ENCODE assay signal across 10 cellular contexts in genomic region chr12:124675881-124676688, GRCh38.
DNase-seq lines count a peak whose midpoint lies in the region; ATAC-seq, FAIRE-seq and TF ChIP-seq lines count a peak whose summit lies in the region.
"Had no signal": no experiment of that assay in that cellular context is flagged by ENCODE, and none has a peak within 500 bp of the region (broad histone marks: within the 10 kb centered on the region; RNA-seq: fewer than 3 reads in every experiment).

No MANE protein-coding gene starts in this region.

- POLR2A ChIA-PET in CD8-positive, alpha-beta memory T cell (lab: Charles Lee) = no interaction called here

- H3K4me1 ChIP-seq in pancreas = no peaks in the 10 kb centered on the region
- no peaks in the 10 kb centered on the region for H3K4me1 ChIP-seq in CD8-positive, alpha-beta memory T cell (ENCODE audit: insufficient read depth, low read length)

- no peak for FAIRE-seq in pancreas (lab: Jason Lieb, UNC)

- peaks cover 4% of the 10 kb centered on the region for H3K36me3 Mint-ChIP-seq in stimulated activated effector memory CD8-positive, alpha-beta T cell treated with anti-CD3 and anti-CD28 coated beads, Interleukin-12 subunit alpha, Interleukin-12 subunit beta, amount 100 ng/mL, for 72 hours
- no peaks in the 10 kb centered on the region for H3K36me3 Mint-ChIP-seq in CD8-positive, alpha-beta memory T cell

- intact Hi-C loops in pancreas (cut with DNase I) = no loop called here

- H3K27ac Mint-ChIP-seq in stimulated activated effector memory CD8-positive, alpha-beta T cell treated with anti-CD3 and anti-CD28 coated beads, Interleukin-12 subunit alpha, Interleukin-12 subunit beta, amount 100 ng/mL, for 72 hours = no peak overlapping the region
- H3K27ac Mint-ChIP-seq in CD8-positive, alpha-beta memory T cell = no peak overlapping the region
- H3K27ac Mint-ChIP-seq: activated T-cell treated with anti-CD3 and anti-CD28 coated beads, Interleukin-2, amount 50 U/mL, for 72 hours had no signal

- TF ChIP-seq CTCF in pancreas (IDR thresholded peaks at IDR 0.05) = no peak

- H3K4me3 Mint-ChIP-seq in stimulated activated effector memory CD8-positive, alpha-beta T cell treated with anti-CD3 and anti-CD28 coated beads, Interleukin-12 subunit alpha, Interleukin-12 subunit beta, amount 100 ng/mL, for 72 hours = no peak overlapping the region
- H3K4me3 Mint-ChIP-seq in CD8-positive, alpha-beta memory T cell = no peak overlapping the region
- H3K4me3 Mint-ChIP-seq: activated T-cell treated with anti-CD3 and anti-CD28 coated beads, Interleukin-2, amount 50 U/mL, for 72 hours had no signal

- CTCF ChIA-PET in CD8-positive, alpha-beta memory T cell (lab: Charles Lee) = no interaction called here

- no peaks in the 10 kb centered on the region for H3K36me3 ChIP-seq in pancreas
- H3K36me3 ChIP-seq in CD8-positive, alpha-beta memory T cell (ENCODE audit: insufficient read depth, low read length) = no peaks in the 10 kb centered on the region

- H3K9me3 ChIP-seq in pancreas = no peaks in the 10 kb centered on the region
- H3K9me3 ChIP-seq in CD8-positive, alpha-beta memory T cell (ENCODE audit: low read length) = no peaks in the 10 kb centered on the region

- peak overlapping the region in 1 of 4 donors; percentile 58 for H3K27ac ChIP-seq in pancreas
- no peak overlapping the region for H3K27ac ChIP-seq in CD8-positive, alpha-beta memory T cell (ENCODE audit: low read depth, low read length)
- H3K27ac ChIP-seq: HL-60 had no signal

- H3K27me3 ChIP-seq in pancreas = no peaks in the 10 kb centered on the region
- no peaks in the 10 kb centered on the region for H3K27me3 ChIP-seq in CD8-positive, alpha-beta memory T cell (ENCODE audit: insufficient read depth, low read length, poor library complexity, severe bottlenecking)

- peaks cover 0 to 1% of the 10 kb centered on the region in 2 donors for H3K27me3 Mint-ChIP-seq in CD8-positive, alpha-beta memory T cell

- DNase-seq in Ammon's horn (ENCODE audit: low spot score) (peak; percentile 67), SIG-M5 treated with dmso at 0.1 percent for 504 hours (lab: John Stamatoyannopoulos, UW; ENCODE audit: unreplicated experiment) (peak; percentile 87), foreskin melanocyte (peak; percentile 21), pancreas (no peak), hippocampal formation (lab: John Stamatoyannopoulos, UW) (no peak)
- no peak for DNase-seq in stimulated activated effector memory CD8-positive, alpha-beta T cell treated with anti-CD3 and anti-CD28 coated beads, Interleukin-12 subunit alpha, Interleukin-12 subunit beta, amount 100 ng/mL, for 72 hours (ENCODE audit: low spot score in 2 of 2)
- DNase-seq in CD8-positive, alpha-beta memory T cell = no peak
- DNase-seq: activated T-cell treated with anti-CD3 and anti-CD28 coated beads, Interleukin-2, amount 50 U/mL, for 72 hours had no signal

- H3K9me3 Mint-ChIP-seq in stimulated activated effector memory CD8-positive, alpha-beta T cell treated with anti-CD3 and anti-CD28 coated beads, Interleukin-12 subunit alpha, Interleukin-12 subunit beta, amount 100 ng/mL, for 72 hours = no peaks in the 10 kb centered on the region
- H3K9me3 Mint-ChIP-seq in CD8-positive, alpha-beta memory T cell = no peaks in the 10 kb centered on the region
- H3K9me3 Mint-ChIP-seq: activated T-cell treated with anti-CD3 and anti-CD28 coated beads, Interleukin-2, amount 50 U/mL, for 72 hours had no signal

- peaks cover 7% of the 10 kb centered on the region for H3K4me1 Mint-ChIP-seq in stimulated activated effector memory CD8-positive, alpha-beta T cell treated with anti-CD3 and anti-CD28 coated beads, Interleukin-12 subunit alpha, Interleukin-12 subunit beta, amount 100 ng/mL, for 72 hours
- peaks cover 0 to 2% (median 0%) of the 10 kb centered on the region in 3 donors for H3K4me1 Mint-ChIP-seq in CD8-positive, alpha-beta memory T cell

- WGBS in pancreas, 2 donors = 55 to 63% methylated on average over 33 of the region's 33 CpGs

- ATAC-seq in pancreas = peak; percentile 40 to 57 (median 44)
- ATAC-seq in stimulated activated effector memory CD8-positive, alpha-beta T cell treated with anti-CD3 and anti-CD28 coated beads, Interleukin-12 subunit alpha, Interleukin-12 subunit beta, amount 100 ng/mL, for 72 hours = no peak
- ATAC-seq in GM19023 (IDR thresholded peaks at IDR 0.05; ENCODE audit: unreplicated experiment) = no peak
- ATAC-seq: activated T-cell treated with anti-CD3 and anti-CD28 coated beads, Interleukin-2, amount 50 U/mL, for 72 hours had no signal

- H3K4me3 ChIP-seq in pancreas = no peak overlapping the region
- H3K4me3 ChIP-seq in CD8-positive, alpha-beta memory T cell (ENCODE audit: low read length) = no peak overlapping the region

Comparison
In these comparisons a context has a peak if more than half of its experiments do, and no peak if none do; other contexts are left out.
1. DNase-seq: peak in Ammon's horn (single experiment), SIG-M5 treated with dmso at 0.1 percent for 504 hours (single experiment) and foreskin melanocyte (single experiment); none in pancreas (0 of 6), hippocampal formation (0 of 2), stimulated activated effector memory CD8-positive, alpha-beta T cell treated with anti-CD3 and anti-CD28 coated beads, Interleukin-12 subunit alpha, Interleukin-12 subunit beta, amount 100 ng/mL, for 72 hours (0 of 2) and CD8-positive, alpha-beta memory T cell (0 of 5).
2. ATAC-seq: peak in pancreas (4 of 4); none in stimulated activated effector memory CD8-positive, alpha-beta T cell treated with anti-CD3 and anti-CD28 coated beads, Interleukin-12 subunit alpha, Interleukin-12 subunit beta, amount 100 ng/mL, for 72 hours (single experiment) and GM19023 (single experiment).